In genomic region chr15:57464480-57464879, GRCh38 we compare ENCODE assay signal across 9 cellular contexts.
"Had no signal": no experiment of that assay in that cellular context is flagged by ENCODE, and none has a peak within 500 bp of the region (broad histone marks: within the 10 kb centered on the region; RNA-seq: fewer than 3 reads in every experiment).

No MANE protein-coding gene starts in this region.

- H3K9me3 Mint-ChIP-seq: GM23338, H9, HFFc6 had no signal

- DNase-seq: H9, HCEC 1CT, HFFc6, IMR-90, KG1 had no signal

- H3K27ac ChIP-seq: HL-60 had no signal

- H3K4me3 Mint-ChIP-seq: GM23338, H9, HFFc6 had no signal

- H3K4me3 ChIP-seq: GM23338, K562 had no signal

- H3K27ac Mint-ChIP-seq: GM23338, H9, HFFc6 had no signal

- ATAC-seq: GM23338, HepG2, K562 had no signal
